In genomic region chr3:108455212-108455705, GRCh38 we compare ENCODE assay signal across 2 cellular contexts.
TF ChIP-seq lines count a peak whose summit lies in the region.

No MANE protein-coding gene starts in this region.

TF ChIP-seq in IMR-90, 13 proteins besides CTCF, POLR2A, EP300 and RAD21:
- TF ChIP-seq ELK1 (IDR thresholded peaks at IDR 0.05; ENCODE audit: borderline replicate concordance, low read depth, low read length) (no peak), SMC3 (IDR thresholded peaks at IDR 0.05; ENCODE audit: low read depth, low read length) (no peak), CEBPB (IDR thresholded peaks at IDR 0.05; ENCODE audit: low read depth, low read length) (no peak), RCOR1 (IDR thresholded peaks at IDR 0.05; ENCODE audit: insufficient replicate concordance, low read length) (no peak), USF2 (IDR thresholded peaks at IDR 0.05; ENCODE audit: low read depth, low read length) (no peak), MAFK (IDR thresholded peaks at IDR 0.05; ENCODE audit: low read depth, low read length) (peak; percentile 88), CHD1 (IDR thresholded peaks at IDR 0.05; ENCODE audit: low read depth, low read length) (no peak)

TF ChIP-seq in endothelial cell of umbilical vein, 7 proteins besides CTCF, POLR2A, EP300 and RAD21:
- TF ChIP-seq MYC (IDR thresholded peaks at IDR 0.05; ENCODE audit: low read depth, low read length) (no peak), FOS (IDR thresholded peaks at IDR 0.05; ENCODE audit: borderline replicate concordance, insufficient read depth, low read length) (peak; percentile 64)
TF ChIP-seq in endothelial cell of umbilical vein: peak in this region for 1.
